ENCODE assay signal across 1 cellular context in the genomic region with DNA sequence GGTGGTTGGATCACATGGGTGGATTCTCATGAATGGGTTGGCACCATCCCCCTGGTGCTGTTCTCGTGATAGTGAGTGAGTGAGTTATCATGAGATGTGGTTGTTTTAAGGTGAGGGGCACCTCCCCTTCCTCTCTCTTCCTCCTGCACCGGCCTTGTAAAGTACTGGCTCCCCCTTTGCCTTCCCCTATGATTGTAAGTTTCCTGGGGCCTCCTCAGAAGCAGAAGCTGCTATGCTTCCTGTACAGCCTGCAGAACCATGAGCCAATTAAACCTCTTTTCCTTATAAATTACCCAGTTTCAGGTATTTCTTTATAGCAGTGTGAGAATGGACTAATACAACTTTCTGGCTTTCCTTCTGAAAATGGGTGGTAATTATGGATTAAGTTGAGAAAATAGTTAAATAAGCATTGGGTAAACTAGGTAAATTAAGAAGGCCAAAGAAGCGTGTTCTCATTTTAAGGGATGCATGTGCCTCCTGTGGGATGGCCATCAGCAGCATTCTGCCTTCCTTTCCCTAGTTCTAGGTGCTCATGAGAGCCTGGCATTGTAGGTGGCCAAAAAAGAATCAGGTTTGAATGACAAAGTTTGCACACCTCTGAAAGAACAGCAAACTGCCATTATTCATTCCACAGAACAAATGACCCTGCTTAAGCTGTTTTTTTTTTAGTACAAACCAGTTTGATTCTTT.
TF ChIP-seq lines count a peak whose summit lies in the region.

No MANE protein-coding gene starts in this region.

TF ChIP-seq in HCT116, 20 proteins besides CTCF, POLR2A, EP300 and RAD21 (continued from another document):
- TF ChIP-seq, protein P1, sequence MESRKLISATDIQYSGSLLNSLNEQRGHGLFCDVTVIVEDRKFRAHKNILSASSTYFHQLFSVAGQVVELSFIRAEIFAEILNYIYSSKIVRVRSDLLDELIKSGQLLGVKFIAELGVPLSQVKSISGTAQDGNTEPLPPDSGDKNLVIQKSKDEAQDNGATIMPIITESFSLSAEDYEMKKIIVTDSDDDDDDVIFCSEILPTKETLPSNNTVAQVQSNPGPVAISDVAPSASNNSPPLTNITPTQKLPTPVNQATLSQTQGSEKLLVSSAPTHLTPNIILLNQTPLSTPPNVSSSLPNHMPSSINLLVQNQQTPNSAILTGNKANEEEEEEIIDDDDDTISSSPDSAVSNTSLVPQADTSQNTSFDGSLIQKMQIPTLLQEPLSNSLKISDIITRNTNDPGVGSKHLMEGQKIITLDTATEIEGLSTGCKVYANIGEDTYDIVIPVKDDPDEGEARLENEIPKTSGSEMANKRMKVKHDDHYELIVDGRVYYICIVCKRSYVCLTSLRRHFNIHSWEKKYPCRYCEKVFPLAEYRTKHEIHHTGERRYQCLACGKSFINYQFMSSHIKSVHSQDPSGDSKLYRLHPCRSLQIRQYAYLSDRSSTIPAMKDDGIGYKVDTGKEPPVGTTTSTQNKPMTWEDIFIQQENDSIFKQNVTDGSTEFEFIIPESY (IDR thresholded peaks at IDR 0.05; ENCODE audit: extremely low read depth, insufficient replicate concordance, low read length) = no peak
- TF ChIP-seq SP1 (IDR thresholded peaks at IDR 0.05; ENCODE audit: low read depth) (no peak), SRF (IDR thresholded peaks at IDR 0.05; ENCODE audit: low read depth) (no peak), EGR1 (IDR thresholded peaks at IDR 0.05; ENCODE audit: low read depth) (no peak), FOSL1 (IDR thresholded peaks at IDR 0.05; ENCODE audit: low read depth) (no peak), ZFX (IDR thresholded peaks at IDR 0.05) (no peak), YY1 (IDR thresholded peaks at IDR 0.05; ENCODE audit: extremely low read depth, insufficient replicate concordance, low read depth, low read length) (no peak), EZH2phosphoT487 (IDR thresholded peaks at IDR 0.05; ENCODE audit: borderline replicate concordance) (no peak), JUND (IDR thresholded peaks at IDR 0.05) (no peak), POLR2AphosphoS5 (IDR thresholded peaks at IDR 0.05; ENCODE audit: low read depth, low read length) (no peak), CEBPB (IDR thresholded peaks at IDR 0.05; ENCODE audit: low read depth) (no peak)
- TF ChIP-seq, protein P2, sequence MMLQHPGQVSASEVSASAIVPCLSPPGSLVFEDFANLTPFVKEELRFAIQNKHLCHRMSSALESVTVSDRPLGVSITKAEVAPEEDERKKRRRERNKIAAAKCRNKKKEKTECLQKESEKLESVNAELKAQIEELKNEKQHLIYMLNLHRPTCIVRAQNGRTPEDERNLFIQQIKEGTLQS (IDR thresholded peaks at IDR 0.05) = no peak
- TF ChIP-seq, protein P3, sequence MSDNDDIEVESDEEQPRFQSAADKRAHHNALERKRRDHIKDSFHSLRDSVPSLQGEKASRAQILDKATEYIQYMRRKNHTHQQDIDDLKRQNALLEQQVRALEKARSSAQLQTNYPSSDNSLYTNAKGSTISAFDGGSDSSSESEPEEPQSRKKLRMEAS (IDR thresholded peaks at IDR 0.05) = no peak
- TF ChIP-seq, protein P4, sequence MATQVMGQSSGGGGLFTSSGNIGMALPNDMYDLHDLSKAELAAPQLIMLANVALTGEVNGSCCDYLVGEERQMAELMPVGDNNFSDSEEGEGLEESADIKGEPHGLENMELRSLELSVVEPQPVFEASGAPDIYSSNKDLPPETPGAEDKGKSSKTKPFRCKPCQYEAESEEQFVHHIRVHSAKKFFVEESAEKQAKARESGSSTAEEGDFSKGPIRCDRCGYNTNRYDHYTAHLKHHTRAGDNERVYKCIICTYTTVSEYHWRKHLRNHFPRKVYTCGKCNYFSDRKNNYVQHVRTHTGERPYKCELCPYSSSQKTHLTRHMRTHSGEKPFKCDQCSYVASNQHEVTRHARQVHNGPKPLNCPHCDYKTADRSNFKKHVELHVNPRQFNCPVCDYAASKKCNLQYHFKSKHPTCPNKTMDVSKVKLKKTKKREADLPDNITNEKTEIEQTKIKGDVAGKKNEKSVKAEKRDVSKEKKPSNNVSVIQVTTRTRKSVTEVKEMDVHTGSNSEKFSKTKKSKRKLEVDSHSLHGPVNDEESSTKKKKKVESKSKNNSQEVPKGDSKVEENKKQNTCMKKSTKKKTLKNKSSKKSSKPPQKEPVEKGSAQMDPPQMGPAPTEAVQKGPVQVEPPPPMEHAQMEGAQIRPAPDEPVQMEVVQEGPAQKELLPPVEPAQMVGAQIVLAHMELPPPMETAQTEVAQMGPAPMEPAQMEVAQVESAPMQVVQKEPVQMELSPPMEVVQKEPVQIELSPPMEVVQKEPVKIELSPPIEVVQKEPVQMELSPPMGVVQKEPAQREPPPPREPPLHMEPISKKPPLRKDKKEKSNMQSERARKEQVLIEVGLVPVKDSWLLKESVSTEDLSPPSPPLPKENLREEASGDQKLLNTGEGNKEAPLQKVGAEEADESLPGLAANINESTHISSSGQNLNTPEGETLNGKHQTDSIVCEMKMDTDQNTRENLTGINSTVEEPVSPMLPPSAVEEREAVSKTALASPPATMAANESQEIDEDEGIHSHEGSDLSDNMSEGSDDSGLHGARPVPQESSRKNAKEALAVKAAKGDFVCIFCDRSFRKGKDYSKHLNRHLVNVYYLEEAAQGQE (IDR thresholded peaks at IDR 0.05; ENCODE audit: low read depth) = no peak
